1 cellular context compared by ENCODE assay signal in genomic region chr2:170411660-170412059, GRCh38.
TF ChIP-seq lines count a peak whose summit lies in the region.

No MANE protein-coding gene starts in this region.

TF ChIP-seq in HepG2, 621 proteins besides CTCF, POLR2A, EP300 and RAD21 (continued from another document):
- TF ChIP-seq THAP8 (CRISPR knock-in tag; IDR thresholded peaks at IDR 0.05; ENCODE audit: borderline replicate concordance) (no peak), ZNF354B (CRISPR knock-in tag; IDR thresholded peaks at IDR 0.05) (no peak), FOXP4 (CRISPR knock-in tag; IDR thresholded peaks at IDR 0.05) (no peak), PLRG1 (conservative IDR thresholded peaks at IDR 0.05) (no peak), NAIF1 (CRISPR knock-in tag; IDR thresholded peaks at IDR 0.05; ENCODE audit: borderline replicate concordance) (no peak), IRF1 (CRISPR knock-in tag; IDR thresholded peaks at IDR 0.05; ENCODE audit: low read depth) (no peak), ARNT2 (CRISPR knock-in tag; IDR thresholded peaks at IDR 0.05; ENCODE audit: low read depth) (no peak), CHD4 (IDR thresholded peaks at IDR 0.05; ENCODE audit: borderline replicate concordance, low read length) (no peak), RXRB (CRISPR knock-in tag; IDR thresholded peaks at IDR 0.05; ENCODE audit: borderline replicate concordance) (no peak), MAX (IDR thresholded peaks at IDR 0.05) (no peak), ZNF75D (CRISPR knock-in tag; IDR thresholded peaks at IDR 0.05; ENCODE audit: borderline replicate concordance) (no peak), PHF5A (CRISPR knock-in tag; IDR thresholded peaks at IDR 0.05; ENCODE audit: low read depth, unreplicated experiment) (no peak), GMEB2 (CRISPR knock-in tag; IDR thresholded peaks at IDR 0.05; ENCODE audit: low read depth) (no peak)
